Comparison of ENCODE assay signal across 10 cellular contexts in the genomic region with DNA sequence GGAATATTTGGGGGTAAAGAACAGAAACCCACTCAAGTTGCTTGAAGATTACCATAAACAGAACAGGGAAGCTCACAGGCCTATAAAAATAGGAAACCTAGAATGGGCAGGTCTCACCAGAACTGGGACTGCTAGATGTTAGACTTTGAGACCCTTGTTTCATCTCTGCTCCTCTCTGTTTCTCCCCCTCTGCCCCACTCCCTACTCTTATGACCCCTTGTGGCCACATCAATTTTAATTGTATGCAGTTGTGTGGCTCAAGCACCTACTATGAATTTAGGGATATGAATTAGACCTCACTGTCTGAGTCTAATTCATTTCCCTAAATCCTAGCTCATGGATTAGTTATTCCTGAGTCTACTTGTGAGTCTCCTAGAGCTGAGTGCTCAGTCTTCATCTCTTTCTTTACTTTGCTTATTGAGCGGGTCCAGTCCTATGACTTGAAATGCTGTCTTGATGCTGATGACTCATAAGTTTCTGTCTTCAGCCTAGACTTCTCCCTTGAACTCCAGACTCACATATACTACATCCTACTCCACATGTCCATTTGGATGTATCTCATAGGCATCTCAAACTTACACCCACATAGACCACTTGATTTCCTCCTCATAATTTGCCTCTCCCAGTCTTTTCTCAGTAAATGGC.
DNase-seq lines count a peak whose midpoint lies in the region; ATAC-seq and TF ChIP-seq lines count a peak whose summit lies in the region.
"Had no signal": no experiment of that assay in that cellular context is flagged by ENCODE, and none has a peak within 500 bp of the region (broad histone marks: within the 10 kb centered on the region; RNA-seq: fewer than 3 reads in every experiment).

No MANE protein-coding gene starts in this region.

- H3K27ac ChIP-seq in SU-DHL-6 (ENCODE audit: low read depth, low read length), result no peak overlapping the region

- peak; percentile 60 for ATAC-seq in HG02885 (IDR thresholded peaks at IDR 0.05; ENCODE audit: poor library complexity, unreplicated experiment)

- no peaks in the 10 kb centered on the region for H3K27me3 Mint-ChIP-seq in type B pancreatic cell

- no peak overlapping the region for H3K4me3 Mint-ChIP-seq in type B pancreatic cell

- no peak overlapping the region for H3K4me2 ChIP-seq in SU-DHL-6 (ENCODE audit: low read depth, low read length, poor library complexity, severe bottlenecking)

- H3K36me3 ChIP-seq in SU-DHL-6 (ENCODE audit: low read length), result no peaks in the 10 kb centered on the region

- no peak overlapping the region for H3K27ac Mint-ChIP-seq in type B pancreatic cell

- no peaks in the 10 kb centered on the region for H3F3A ChIP-seq in SU-DHL-6 (ENCODE audit: insufficient read depth)

- no peaks in the 10 kb centered on the region for H3K79me2 ChIP-seq in SU-DHL-6 (ENCODE audit: insufficient read depth, low read length)

- no peaks in the 10 kb centered on the region for H4K20me1 ChIP-seq in SU-DHL-6 (ENCODE audit: low read depth, low read length)

- no peak overlapping the region for H3K4me3 ChIP-seq in SU-DHL-6 (ENCODE audit: insufficient read depth, low read length, poor library complexity, severe bottlenecking)

- DNase-seq in lung microvascular endothelial cell (ENCODE audit: low read depth in 2 of 2), result peak; percentile 25 to 31
- no peak for DNase-seq in type B pancreatic cell (ENCODE audit: extremely low spot score, unreplicated experiment)
- no peak for DNase-seq in NCI-H748 treated with DMSO at 0.1 percent for 48 hours (lab: John Stamatoyannopoulos, UW)
- DNase-seq in NCI-H774 (lab: John Stamatoyannopoulos, UW), result no peak
- DNase-seq in stimulated activated CD4-positive, alpha-beta T cell treated with anti-CD3 and anti-CD28 coated beads, Interleukin-4, amount 100 ng/mL, for 24 hours, result no peak
- DNase-seq: caudate nucleus, GF-D8 had no signal

- no peaks in the 10 kb centered on the region for H3K27me3 ChIP-seq in SU-DHL-6 (ENCODE audit: low read length)

- peaks cover 38% of the 10 kb centered on the region for H3K4me1 Mint-ChIP-seq in type B pancreatic cell (ENCODE audit: unreplicated experiment)

- no peaks in the 10 kb centered on the region for H3K9me3 ChIP-seq in SU-DHL-6 (ENCODE audit: insufficient read depth, low read length)

- no peak overlapping the region for H3K9ac ChIP-seq in SU-DHL-6 (ENCODE audit: low read length)

- H2AFZ ChIP-seq in SU-DHL-6 (ENCODE audit: low read depth, low read length, severe bottlenecking), result no peak overlapping the region

- peak; percentile 19; the same call in 1 of the 2 replicates for TF ChIP-seq CTCF in GM12874 (IDR thresholded peaks at IDR 0.05; ENCODE audit: insufficient read depth, low read depth, low read length)
- peak; percentile 13 for TF ChIP-seq CTCF in SU-DHL-6 (IDR thresholded peaks at IDR 0.05; ENCODE audit: insufficient read depth, low read length, poor library complexity, severe bottlenecking)
- no peak for TF ChIP-seq CTCF in type B pancreatic cell (conservative IDR thresholded peaks at IDR 0.05)

- H3K36me3 Mint-ChIP-seq in type B pancreatic cell, result peaks cover 7% of the 10 kb centered on the region

- no peaks in the 10 kb centered on the region for H3K9me2 ChIP-seq in SU-DHL-6 (replicated peaks; ENCODE audit: insufficient read depth, low read length)

- H3K9me3 Mint-ChIP-seq in type B pancreatic cell, result no peaks in the 10 kb centered on the region

Comparison
In these comparisons a context has a peak if more than half of its experiments do, and no peak if none do; other contexts are left out.
1. DNase-seq: peak in lung microvascular endothelial cell (2 of 2); none in type B pancreatic cell (single experiment), NCI-H748 treated with DMSO at 0.1 percent for 48 hours (single experiment), NCI-H774 (single experiment) and stimulated activated CD4-positive, alpha-beta T cell treated with anti-CD3 and anti-CD28 coated beads, Interleukin-4, amount 100 ng/mL, for 24 hours (single experiment).